7 cellular contexts compared by ENCODE assay signal in the genomic region with DNA sequence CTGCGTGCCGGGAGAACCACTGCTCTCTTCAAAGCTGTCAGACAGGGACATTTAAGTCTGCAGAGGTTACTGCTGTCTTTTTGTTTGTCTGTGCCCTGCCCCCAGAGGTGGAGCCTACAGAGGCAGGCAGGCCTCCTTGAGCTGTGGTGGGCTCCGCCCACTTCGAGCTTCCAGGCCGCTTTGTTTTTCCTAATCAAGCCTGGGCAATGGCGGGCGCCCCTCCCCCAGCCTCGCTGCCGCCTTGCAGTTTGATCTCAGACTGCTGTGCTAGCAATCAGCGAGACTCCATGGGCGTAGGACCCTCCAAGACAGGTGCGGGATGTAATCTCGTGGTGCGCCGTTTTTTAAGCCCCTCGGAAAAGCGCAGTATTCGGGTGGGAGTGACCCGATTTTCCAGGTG.
DNase-seq lines count a peak whose midpoint lies in the region; TF ChIP-seq lines count a peak whose summit lies in the region.
"Not testable (repeated sequence)": the region's sequence is repeated elsewhere in the genome, so short reads cannot be mapped to it uniquely, and the experiment has no call there.

No MANE protein-coding gene starts in this region.

- H3K4ac ChIP-seq in H9 (ENCODE audit: low read depth, low read length): not testable (repeated sequence)

- not testable (repeated sequence) for H3K23ac ChIP-seq in H9 (ENCODE audit: insufficient read length, low read depth, low read length)

- H2AFZ ChIP-seq in H9 (ENCODE audit: low read length): not testable (repeated sequence)

- H3K9ac ChIP-seq in H9 (ENCODE audit: extremely low read depth, insufficient read length, low read length) (peak overlapping the region; percentile 50), NT2/D1 (ENCODE audit: insufficient read length, low read depth) (peak overlapping the region; percentile 58)
- H3K9ac ChIP-seq in iPS-15b (ENCODE audit: low read depth, low read length): not testable (repeated sequence)

- H2BK20ac ChIP-seq in H9 (ENCODE audit: low read depth, low read length, poor library complexity, severe bottlenecking): not testable (repeated sequence)

- H4K5ac ChIP-seq in H9 (ENCODE audit: insufficient read length, low read depth, low read length): not testable (repeated sequence)

- not testable (repeated sequence) for H2BK120ac ChIP-seq in H9 (ENCODE audit: low read depth, low read length, poor library complexity, severe bottlenecking)

- H3T11ph ChIP-seq in H9 (ENCODE audit: low read length): not testable (repeated sequence)

- H3K27me3 ChIP-seq in H9 (ENCODE audit: insufficient read depth, low read length); NT2/D1 (ENCODE audit: insufficient read depth, insufficient read length); iPS-15b (ENCODE audit: control insufficient read depth, insufficient read depth, low read length): not testable (repeated sequence)

- not testable (repeated sequence) for H3K18ac ChIP-seq in H9 (ENCODE audit: insufficient read length, low read depth, low read length)

- H3K4me3 Mint-ChIP-seq in H9 (peak overlapping the region; percentile 59 to 69; a peak in 4 of 5 replicates), chondrocyte (ENCODE audit: unreplicated experiment) (peak overlapping the region; percentile 74), osteocyte (ENCODE audit: unreplicated experiment) (peak overlapping the region; percentile 67)

- H3K36me3 ChIP-seq in NT2/D1 (ENCODE audit: insufficient read depth, insufficient read length, low read length); iPS-15b (ENCODE audit: control insufficient read depth, insufficient read depth, low read length): not testable (repeated sequence)

- peak; percentile 33 for DNase-seq in DMS153 (lab: John Stamatoyannopoulos, UW)
- DNase-seq in H9: peak; percentile 78
- DNase-seq in NCI-H1694 treated with DMSO at 0.1 percent for 48 hours (lab: John Stamatoyannopoulos, UW): peak; percentile 24
- DNase-seq in NT2/D1 (ENCODE audit: low read depth, low spot score): peak; percentile 77
- DNase-seq in chondrocyte (ENCODE audit: low spot score); osteocyte (ENCODE audit: extremely low spot score, unreplicated experiment): not testable (repeated sequence)

- H3K27me3 Mint-ChIP-seq in H9 (ENCODE audit: low read depth); chondrocyte (ENCODE audit: low read depth); osteocyte (ENCODE audit: unreplicated experiment): not testable (repeated sequence)

- not testable (repeated sequence) for H3K4me1 Mint-ChIP-seq in H9; chondrocyte (ENCODE audit: low read depth); osteocyte (ENCODE audit: unreplicated experiment)

- H3K79me2 ChIP-seq in H9 (ENCODE audit: insufficient read depth, low read length): not testable (repeated sequence)

- H3K27ac Mint-ChIP-seq in H9: peak overlapping the region in 2 of 3 experiments; percentile 77 to 96; a peak in 5 of 7 replicates
- H3K27ac Mint-ChIP-seq in chondrocyte (ENCODE audit: unreplicated experiment): peak overlapping the region; percentile 45
- not testable (repeated sequence) for H3K27ac Mint-ChIP-seq in osteocyte (ENCODE audit: unreplicated experiment)

- not testable (repeated sequence) for H2BK5ac ChIP-seq in H9 (ENCODE audit: insufficient read length, low read length)

- H3K9me3 Mint-ChIP-seq in H9; chondrocyte (ENCODE audit: low read depth); osteocyte (ENCODE audit: unreplicated experiment): not testable (repeated sequence)

- no CpG with 5 or more reads among the region's 19 CpGs for WGBS in H9 (ENCODE audit: extremely low coverage, insufficient read length, low lambda C conversion rate)

- not testable (repeated sequence) for H3K4me1 ChIP-seq in H9 (ENCODE audit: insufficient read depth, low read length); NT2/D1 (ENCODE audit: insufficient read depth, insufficient read length); iPS-15b (ENCODE audit: control insufficient read depth, insufficient read depth, low read length)

- H3K14ac ChIP-seq in H9 (ENCODE audit: insufficient read depth, low read length): not testable (repeated sequence)

- H3K4me3 ChIP-seq in NT2/D1 (ENCODE audit: insufficient read length, low read depth) (peak overlapping the region; percentile 60), iPS-15b (ENCODE audit: low read depth, low read length) (peak overlapping the region; percentile 18)

- not testable (repeated sequence) for H2BK12ac ChIP-seq in H9 (ENCODE audit: insufficient read length, low read depth, low read length)

- not testable (repeated sequence) for H3K23me2 ChIP-seq in H9 (ENCODE audit: insufficient read length, low read depth, low read length, poor library complexity, severe bottlenecking)

- H3K27ac ChIP-seq in H9 (ENCODE audit: insufficient read length, low read depth, low read length): not testable (repeated sequence)

- not testable (repeated sequence) for H2BK15ac ChIP-seq in H9 (ENCODE audit: low read depth, low read length)

- not testable (repeated sequence) for H4K91ac ChIP-seq in H9 (ENCODE audit: insufficient read length, low read depth, low read length)

- not testable (repeated sequence) for H3K9me3 ChIP-seq in H9 (ENCODE audit: control insufficient read depth, low read depth, low read length); NT2/D1 (ENCODE audit: insufficient read depth, low read length); iPS-15b (ENCODE audit: control insufficient read depth, insufficient read depth, low read length)

- not testable (repeated sequence) for H4K20me1 ChIP-seq in H9 (ENCODE audit: control insufficient read depth, insufficient read depth, insufficient read length)

- not testable (repeated sequence) for H3K4me2 ChIP-seq in H9 (ENCODE audit: insufficient read depth, insufficient read length, low read length)

- not testable (repeated sequence) for TF ChIP-seq CTCF in H9 (conservative IDR thresholded peaks at IDR 0.05); chondrocyte (IDR thresholded peaks at IDR 0.05); osteocyte (IDR thresholded peaks at IDR 0.05)

- not testable (repeated sequence) for H3K79me1 ChIP-seq in H9 (ENCODE audit: insufficient read depth, low read depth, low read length, poor library complexity, severe bottlenecking)

- not testable (repeated sequence) for H2AK5ac ChIP-seq in H9 (ENCODE audit: insufficient read length, low read length)

- not testable (repeated sequence) for H3K56ac ChIP-seq in H9 (ENCODE audit: insufficient read length, low read depth, low read length)

- H4K8ac ChIP-seq in H9 (replicated peaks; ENCODE audit: insufficient read length, low read depth, low read length): not testable (repeated sequence)

- H3K36me3 Mint-ChIP-seq in H9 (ENCODE audit: insufficient read depth in 1 of 3, low read depth in 3 of 3); chondrocyte (ENCODE audit: low read depth); osteocyte (ENCODE audit: unreplicated experiment): not testable (repeated sequence)
